Comparison of ENCODE assay signal across 8 cellular contexts in genomic region chr16:27314161-27314723, GRCh38.
DNase-seq lines count a peak whose midpoint lies in the region; ATAC-seq and TF ChIP-seq lines count a peak whose summit lies in the region.

No MANE protein-coding gene starts in this region.

- no peak for DNase-seq in GM12864 (ENCODE audit: low read depth)
- DNase-seq in T1000 (lab: John Stamatoyannopoulos, UW) = peak; percentile 71
- DNase-seq in caudate nucleus (lab: John Stamatoyannopoulos, UW) = peak in 2 of 61 donors; percentile 4 to 22
- DNase-seq in kidney tubule cell (ENCODE audit: low spot score) = peak; percentile 88
- peak; percentile 57 to 58 for DNase-seq in stimulated activated CD4-positive, alpha-beta T cell treated with anti-CD3 and anti-CD28 coated beads, Interleukin-2, amount 100 ng/mL, for 48 hours
- no peak for DNase-seq in inferior parietal cortex (ENCODE audit: extremely low spot score)

- peak overlapping the region; percentile 78 for H3K27ac ChIP-seq in caudate nucleus (ENCODE audit: low read depth, low read length)

- peak overlapping the region; percentile 91 for H3K4me3 ChIP-seq in GM12864 (ENCODE audit: low read depth, low read length)

- ATAC-seq in HG03097 (IDR thresholded peaks at IDR 0.05; ENCODE audit: low FRiP score, unreplicated experiment) (peak; percentile 8), HG02884 (IDR thresholded peaks at IDR 0.05; ENCODE audit: unreplicated experiment) (no peak)

- no peak for TF ChIP-seq CTCF in GM12864 (IDR thresholded peaks at IDR 0.05; ENCODE audit: low read depth, low read length, missing control alignments)

Comparison
In these comparisons a context has a peak if more than half of its experiments do, and no peak if none do; other contexts are left out.
1. DNase-seq: peak in T1000 (single experiment), kidney tubule cell (single experiment) and stimulated activated CD4-positive, alpha-beta T cell treated with anti-CD3 and anti-CD28 coated beads, Interleukin-2, amount 100 ng/mL, for 48 hours (2 of 2); none in GM12864 (single experiment) and inferior parietal cortex (single experiment).